ENCODE assay signal across 8 cellular contexts in genomic region chr17:19237139-19237388, GRCh38. TPM values are rescaled to one million over a fixed set of nuclear protein-coding genes. Genes with fewer than 3 reads are reported as not detected.
DNase-seq lines count a peak whose midpoint lies in the region; ATAC-seq, FAIRE-seq and TF ChIP-seq lines count a peak whose summit lies in the region.
"Not testable (repeated sequence)": the region's sequence is repeated elsewhere in the genome, so short reads cannot be mapped to it uniquely, and the experiment has no call there.

Gene EPN2, plus strand, starts transcription at chr17:19237366. Its CDS starts 45,754 bp downstream, at chr17:19283120.

- H3K4me2 ChIP-seq in BLaER1 (peak within 1 kb of the TSS; percentile 81), trophoblast cell (ENCODE audit: low read length) (peak within 1 kb of the TSS; percentile 85)

- H3K18ac ChIP-seq in trophoblast cell (ENCODE audit: low read length) = peak within 1 kb of the TSS; percentile 49

- not testable (repeated sequence) for H3K9me3 Mint-ChIP-seq in activated naive CD4-positive, alpha-beta T cell treated with anti-CD3 and anti-CD28 coated beads, Interleukin-2, amount 50 U/mL, for 24 hours; stimulated activated memory B cell treated with anti-CD40 and anti-IgM and Interleukin-4, amounts not matched to agents 10 μg/mL and 1 μg/mL and 100 μg/mL, for 72 hours

- H3K23ac ChIP-seq in trophoblast cell (ENCODE audit: low read length) = not testable (repeated sequence)

- H3K4me3 ChIP-seq in BLaER1 (peak within 1 kb of the TSS; percentile 74), HFF-Myc (replicated peaks; ENCODE audit: low read depth, low read length) (peak within 1 kb of the TSS; percentile 94), epithelial cell of esophagus (ENCODE audit: low read length) (peak within 1 kb of the TSS; percentile 92), kidney (ENCODE audit: low read length in 2 of 2) (peak within 1 kb of the TSS; percentile 67 to 85), trophoblast cell (ENCODE audit: low read depth, low read length) (peak within 1 kb of the TSS; percentile 85)

- not testable (repeated sequence) for H3K9me3 ChIP-seq in BLaER1; kidney (ENCODE audit: control insufficient read depth in 1 of 2, low read length in 2 of 2); trophoblast cell (ENCODE audit: insufficient read depth, low read depth, low read length)

- intact Hi-C loops in kidney (cut with DNase I) = not testable (repeated sequence)

- H3K4me1 ChIP-seq in BLaER1; kidney (ENCODE audit: control insufficient read depth in 1 of 2, insufficient read depth in 1 of 2, low read depth in 1 of 2, low read length in 2 of 2); trophoblast cell (ENCODE audit: control insufficient read depth in 1 of 2, insufficient read depth in 2 of 2, low read length in 2 of 2): not testable (repeated sequence)

- peak within 1 kb of the TSS; percentile 93 for H2AK5ac ChIP-seq in trophoblast cell (ENCODE audit: low read length)

- H3K79me1 ChIP-seq in trophoblast cell (ENCODE audit: low read length) = peaks cover 12% of the 10 kb centered on the region

- peak within 1 kb of the TSS; percentile 7 for H2BK12ac ChIP-seq in trophoblast cell (ENCODE audit: low read length)

- H4K20me1 ChIP-seq in BLaER1 = peaks cover 23% of the 10 kb centered on the region

- peak within 1 kb of the TSS; percentile 53 for H2BK5ac ChIP-seq in trophoblast cell (ENCODE audit: low read depth, low read length, poor library complexity)

- peak within 1 kb of the TSS; percentile 61 for H2BK120ac ChIP-seq in trophoblast cell (ENCODE audit: insufficient read depth, low read length, poor library complexity)

- peak within 1 kb of the TSS; percentile 90 for H3K4me3 Mint-ChIP-seq in activated naive CD4-positive, alpha-beta T cell treated with anti-CD3 and anti-CD28 coated beads, Interleukin-2, amount 50 U/mL, for 24 hours
- peak within 1 kb of the TSS; percentile 94 for H3K4me3 Mint-ChIP-seq in stimulated activated memory B cell treated with anti-CD40 and anti-IgM and Interleukin-4, amounts not matched to agents 10 μg/mL and 1 μg/mL and 100 μg/mL, for 72 hours

- DNase-seq in HFF-Myc (ENCODE audit: extremely low read depth, low read depth) = not testable (repeated sequence)
- DNase-seq in T-helper 1 cell (peak; percentile 28 to 50 (median 40)), epithelial cell of esophagus (ENCODE audit: low read depth) (peak; percentile 58), kidney (peak; percentile 88), trophoblast cell (peak in 1 of 2 donors; percentile 66)

- not testable (repeated sequence) for TF ChIP-seq CTCF in HFF-Myc (IDR thresholded peaks at IDR 0.05; ENCODE audit: low read depth, low read length, missing control alignments); epithelial cell of esophagus (IDR thresholded peaks at IDR 0.05; ENCODE audit: insufficient read depth, low read depth, low read length, missing control alignments); kidney (IDR thresholded peaks at IDR 0.05; ENCODE audit: borderline replicate concordance, extremely low read depth, insufficient read depth)

- peak within 1 kb of the TSS; percentile 93 for H3K4ac ChIP-seq in trophoblast cell (ENCODE audit: low read depth, low read length)

- not testable (repeated sequence) for H3K36me3 Mint-ChIP-seq in activated naive CD4-positive, alpha-beta T cell treated with anti-CD3 and anti-CD28 coated beads, Interleukin-2, amount 50 U/mL, for 24 hours; stimulated activated memory B cell treated with anti-CD40 and anti-IgM and Interleukin-4, amounts not matched to agents 10 μg/mL and 1 μg/mL and 100 μg/mL, for 72 hours

- H2AFZ ChIP-seq in trophoblast cell (ENCODE audit: insufficient read depth, low read length, poor library complexity) = peak within 1 kb of the TSS; percentile 85

- H3K27ac ChIP-seq in BLaER1 = not testable (repeated sequence)
- peak within 1 kb of the TSS; percentile 69 to 87 for H3K27ac ChIP-seq in kidney (ENCODE audit: low read depth in 2 of 2, low read length in 2 of 2)
- peak within 1 kb of the TSS; percentile 20 for H3K27ac ChIP-seq in trophoblast cell (ENCODE audit: low read depth, low read length)

- FAIRE-seq in kidney (lab: Jason Lieb, UNC) = not testable (repeated sequence)

- H3K27ac Mint-ChIP-seq in activated naive CD4-positive, alpha-beta T cell treated with anti-CD3 and anti-CD28 coated beads, Interleukin-2, amount 50 U/mL, for 24 hours = peak within 1 kb of the TSS; percentile 41
- H3K27ac Mint-ChIP-seq in stimulated activated memory B cell treated with anti-CD40 and anti-IgM and Interleukin-4, amounts not matched to agents 10 μg/mL and 1 μg/mL and 100 μg/mL, for 72 hours = peak within 1 kb of the TSS; percentile 87

- H3K9ac ChIP-seq in BLaER1 (peak within 1 kb of the TSS; percentile 50; the same call in 1 of the 2 replicates), kidney (ENCODE audit: low read length in 2 of 2) (peak within 1 kb of the TSS; percentile 91), trophoblast cell (ENCODE audit: low read length) (peak within 1 kb of the TSS; percentile 92)

- H3K4me1 Mint-ChIP-seq in activated naive CD4-positive, alpha-beta T cell treated with anti-CD3 and anti-CD28 coated beads, Interleukin-2, amount 50 U/mL, for 24 hours = not testable (repeated sequence)
- peaks cover 21% of the 10 kb centered on the region for H3K4me1 Mint-ChIP-seq in stimulated activated memory B cell treated with anti-CD40 and anti-IgM and Interleukin-4, amounts not matched to agents 10 μg/mL and 1 μg/mL and 100 μg/mL, for 72 hours

- H3K27me3 ChIP-seq in BLaER1 = peaks cover 32% of the 10 kb centered on the region
- H3K27me3 ChIP-seq in trophoblast cell (ENCODE audit: insufficient read depth, low read length) = not testable (repeated sequence)

- WGBS in trophoblast cell (ENCODE audit: extremely low coverage, insufficient coverage, insufficient read length) = no CpG with 5 or more reads among the region's 31 CpGs

- not testable (repeated sequence) for H3K36me3 ChIP-seq in BLaER1; kidney (ENCODE audit: control insufficient read depth in 1 of 2, insufficient read depth in 2 of 2, low read length in 2 of 2); trophoblast cell (ENCODE audit: control insufficient read depth in 1 of 2, insufficient read depth in 2 of 2, low read length in 2 of 2)

- H4K12ac ChIP-seq in trophoblast cell (ENCODE audit: low read depth, low read length) = peak within 1 kb of the TSS; percentile 90

- peak; percentile 90 for ATAC-seq in stimulated activated memory B cell treated with anti-CD40 and anti-IgM and Interleukin-4, amounts not matched to agents 10 μg/mL and 1 μg/mL and 100 μg/mL, for 72 hours

- H4K8ac ChIP-seq in trophoblast cell (ENCODE audit: low read depth, low read length) = peak within 1 kb of the TSS; percentile 69

- H3K14ac ChIP-seq in trophoblast cell (ENCODE audit: low read length) = peak within 1 kb of the TSS; percentile 78

- H4K91ac ChIP-seq in trophoblast cell (ENCODE audit: low read depth, low read length) = peak within 1 kb of the TSS; percentile 91

- peaks cover 12% of the 10 kb centered on the region for H3K79me2 ChIP-seq in trophoblast cell (ENCODE audit: control insufficient read depth, insufficient read depth, low read length, poor library complexity)

- not testable (repeated sequence) for H3K27me3 Mint-ChIP-seq in activated naive CD4-positive, alpha-beta T cell treated with anti-CD3 and anti-CD28 coated beads, Interleukin-2, amount 50 U/mL, for 24 hours; stimulated activated memory B cell treated with anti-CD40 and anti-IgM and Interleukin-4, amounts not matched to agents 10 μg/mL and 1 μg/mL and 100 μg/mL, for 72 hours

RNA-seq across cellular contexts. Expression of gene EPN2, which starts in this region (rescaled TPM):
- 45.4 TPM for total RNA-seq in kidney
- polyA plus RNA-seq in kidney (ENCODE audit: insufficient read depth, low read depth, low replicate concordance) = 18.0 TPM
- 59.0 and 60.9 TPM in 2 replicates for polyA plus RNA-seq in trophoblast cell (2013)
